Comparison of ENCODE assay signal across 18 cellular contexts in the genomic region with DNA sequence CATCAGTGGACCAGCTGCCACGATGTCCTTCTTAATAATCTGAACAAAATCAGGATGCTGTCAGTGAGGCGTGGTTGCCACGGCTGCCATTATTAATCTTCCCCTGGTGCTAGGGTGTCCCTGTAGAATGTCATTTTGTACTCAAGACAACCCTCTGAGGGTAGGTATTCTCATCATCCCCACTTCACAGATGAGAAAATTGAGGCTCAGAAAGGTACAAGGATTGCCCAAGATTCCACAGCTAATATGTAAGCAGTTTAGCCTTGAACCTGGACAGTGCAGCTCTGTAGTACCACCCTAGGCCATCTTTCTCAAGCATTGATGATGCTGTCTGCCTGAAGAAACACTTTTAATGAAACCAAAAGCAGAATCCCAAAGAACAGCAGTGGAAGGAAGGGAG.
"Had no signal": no experiment of that assay in that cellular context is flagged by ENCODE, and none has a peak within 500 bp of the region (broad histone marks: within the 10 kb centered on the region; RNA-seq: fewer than 3 reads in every experiment).

No MANE protein-coding gene starts in this region.

- H3K4me1 ChIP-seq: prostate gland had no signal

- H3K27me3 Mint-ChIP-seq: activated B cell treated with CpG ODN at 0.5 μM for 24 hours; activated CD4-positive, alpha-beta T cell treated with anti-CD3 and anti-CD28 coated beads, Interleukin-2, amount 10 ng/mL, durations not matched to agents 24 days and 14 days had no signal

- DNase-seq: activated B cell treated with CpG ODN at 0.5 μM for 24 hours; activated CD4-positive, alpha-beta T cell treated with anti-CD3 and anti-CD28 coated beads, Interleukin-2, amount 10 ng/mL, durations not matched to agents 24 days and 14 days; activated CD8-positive, alpha-beta T cell treated with anti-CD3 and anti-CD28 coated beads, Interleukin-2, amount 10 ng/mL, durations not matched to agents 7 days and 5 days; activated gamma-delta T cell treated with Interleukin-2 at 50 U/mL for 16 hours; caudate nucleus; dorsolateral prefrontal cortex; foreskin melanocyte; left lung; SK-N-SH; stimulated activated CD4-positive, alpha-beta T cell treated with anti-CD3 and anti-CD28 coated beads, Interleukin-4, amount 100 ng/mL, for 1 hour; upper lobe of right lung had no signal

- H3K4me3 ChIP-seq: dorsolateral prefrontal cortex, left lung, prostate gland, smooth muscle cell, thoracic aorta, upper lobe of right lung had no signal

- H3K27ac Mint-ChIP-seq: activated B cell treated with CpG ODN at 0.5 μM for 24 hours; activated CD4-positive, alpha-beta T cell treated with anti-CD3 and anti-CD28 coated beads, Interleukin-2, amount 10 ng/mL, durations not matched to agents 24 days and 14 days; activated CD8-positive, alpha-beta T cell treated with anti-CD3 and anti-CD28 coated beads, Interleukin-2, amount 10 ng/mL, durations not matched to agents 7 days and 5 days had no signal

- H3K9me3 ChIP-seq: left lung, prostate gland, SK-N-SH, thoracic aorta, upper lobe of right lung had no signal

- FAIRE-seq: colon had no signal

- H3K9me3 Mint-ChIP-seq: activated B cell treated with CpG ODN at 0.5 μM for 24 hours; activated CD4-positive, alpha-beta T cell treated with anti-CD3 and anti-CD28 coated beads, Interleukin-2, amount 10 ng/mL, durations not matched to agents 24 days and 14 days; activated naive CD4-positive, alpha-beta T cell treated with anti-CD3 and anti-CD28 coated beads, Interleukin-2, amount 50 U/mL, for 72 hours; neural crest cell had no signal

- H3K27me3 ChIP-seq: dorsolateral prefrontal cortex, left lung, upper lobe of right lung had no signal

- H3K4me3 Mint-ChIP-seq: activated B cell treated with CpG ODN at 0.5 μM for 24 hours; activated CD4-positive, alpha-beta T cell treated with anti-CD3 and anti-CD28 coated beads, Interleukin-2, amount 10 ng/mL, durations not matched to agents 24 days and 14 days; activated CD8-positive, alpha-beta T cell treated with anti-CD3 and anti-CD28 coated beads, Interleukin-2, amount 10 ng/mL, durations not matched to agents 7 days and 5 days; neural crest cell had no signal

- ATAC-seq: activated CD8-positive, alpha-beta T cell treated with anti-CD3 and anti-CD28 coated beads, Interleukin-2, amount 10 ng/mL, durations not matched to agents 7 days and 5 days; activated naive CD4-positive, alpha-beta T cell treated with anti-CD3 and anti-CD28 coated beads, Interleukin-2, amount 50 U/mL, for 72 hours; left lung; sciatic nerve; upper lobe of right lung had no signal

- H3K27ac ChIP-seq: dorsolateral prefrontal cortex, left lung, prostate gland, upper lobe of right lung had no signal
